14 cellular contexts compared by ENCODE assay signal in genomic region chr17:80752369-80752705, GRCh38.
DNase-seq lines count a peak whose midpoint lies in the region; ATAC-seq, FAIRE-seq and TF ChIP-seq lines count a peak whose summit lies in the region.
"Had no signal": no experiment of that assay in that cellular context is flagged by ENCODE, and none has a peak within 500 bp of the region (broad histone marks: within the 10 kb centered on the region; RNA-seq: fewer than 3 reads in every experiment).

No MANE protein-coding gene starts in this region.

- no peak overlapping the region for H3K4me2 ChIP-seq in mesendoderm (ENCODE audit: low read length)
- H3K4me2 ChIP-seq: KMS-11 had no signal

- no peak overlapping the region for H3K56ac ChIP-seq in mesendoderm (ENCODE audit: low read length)

- H2BK120ac ChIP-seq in mesendoderm (ENCODE audit: low read depth, low read length), result no peak overlapping the region

- H3K4me3 ChIP-seq in fibroblast of villous mesenchyme (ENCODE audit: low read depth, low read length) (no peak overlapping the region), gastrocnemius medialis (peak overlapping the region in 2 of 4 donors; percentile 14 to 34), pancreas (no peak overlapping the region), mesendoderm (ENCODE audit: low read length) (no peak overlapping the region)
- H3K4me3 ChIP-seq: thyroid gland had no signal

- H2BK15ac ChIP-seq in mesendoderm (replicated peaks; ENCODE audit: low read depth), result no peak overlapping the region

- no peak for TF ChIP-seq POLR2A in gastrocnemius medialis (IDR thresholded peaks at IDR 0.05)

- H3K4me1 ChIP-seq in gastrocnemius medialis (peaks cover 24 to 25% of the 10 kb centered on the region in 2 donors), pancreas (no peaks in the 10 kb centered on the region), mesendoderm (ENCODE audit: control insufficient read depth, low read depth, low read length) (no peaks in the 10 kb centered on the region)
- H3K4me1 ChIP-seq: Caco-2, thyroid gland had no signal

- WGBS in pancreas, 2 donors, result 92 to 93% methylated on average over 5 of the region's 5 CpGs
- no CpG with 5 or more reads among the region's 5 CpGs for WGBS in mesendoderm (ENCODE audit: extremely low coverage, insufficient coverage, low lambda C conversion rate)

- no peak overlapping the region for H3K4ac ChIP-seq in mesendoderm (ENCODE audit: low read depth, low read length)

- POLR2A ChIA-PET in T-cell (lab: Charles Lee), result no interaction called here

- no peak overlapping the region for H3K9ac ChIP-seq in mesendoderm (ENCODE audit: low read length)
- H3K9ac ChIP-seq: KMS-11 had no signal

- no peak overlapping the region for H4K8ac ChIP-seq in mesendoderm (ENCODE audit: low read depth, low read length)

- H3K4me3 Mint-ChIP-seq in T-helper 1 cell treated with Interleukin-12 subunit alpha and Interleukin-12 subunit beta and Interleukin-4 antibody, amounts not matched to agents 30 μg/mL and 1 μg/mL, for 36 hours, result peak overlapping the region; percentile 55
- H3K4me3 Mint-ChIP-seq in T-cell, result peak overlapping the region in 1 of 3 donors; percentile 69
- H3K4me3 Mint-ChIP-seq: natural killer cell had no signal

- CTCF ChIA-PET in T-cell (lab: Charles Lee), result no interaction called here

- H3K36me3 Mint-ChIP-seq in T-helper 1 cell treated with Interleukin-12 subunit alpha and Interleukin-12 subunit beta and Interleukin-4 antibody, amounts not matched to agents 30 μg/mL and 1 μg/mL, for 36 hours (ENCODE audit: low read depth), result peaks cover 36% of the 10 kb centered on the region
- peaks cover 37% of the 10 kb centered on the region for H3K36me3 Mint-ChIP-seq in T-cell
- H3K36me3 Mint-ChIP-seq: natural killer cell had no signal

- H3K4me1 Mint-ChIP-seq in T-helper 1 cell treated with Interleukin-12 subunit alpha and Interleukin-12 subunit beta and Interleukin-4 antibody, amounts not matched to agents 30 μg/mL and 1 μg/mL, for 36 hours (ENCODE audit: low read depth), result peaks cover 49% of the 10 kb centered on the region
- peaks cover 39 to 44% (median 41%) of the 10 kb centered on the region in 3 donors for H3K4me1 Mint-ChIP-seq in T-cell

- intact Hi-C loops in gastrocnemius medialis (cut with DNase I; ENCODE audit: low total_unique reads), result no loop called here
- intact Hi-C loops in pancreas (cut with DNase I), result no loop called here

- H3K27ac ChIP-seq in gastrocnemius medialis (peak overlapping the region; percentile 93 to 96 (median 96)), pancreas (no peak overlapping the region), mesendoderm (ENCODE audit: low read depth, low read length) (no peak overlapping the region)
- H3K27ac ChIP-seq: 22Rv1, KMS-11, thyroid gland had no signal

- H3K27me3 ChIP-seq in gastrocnemius medialis (no peaks in the 10 kb centered on the region), pancreas (no peaks in the 10 kb centered on the region), mesendoderm (ENCODE audit: insufficient read depth, low read length, poor library complexity) (no peaks in the 10 kb centered on the region)
- H3K27me3 ChIP-seq: thyroid gland had no signal

- no peaks in the 10 kb centered on the region for H3K79me2 ChIP-seq in mesendoderm (ENCODE audit: control insufficient read depth, insufficient read depth, low read length)

- in situ Hi-C loops in gastrocnemius medialis (cut with MboI; ENCODE audit: low sequenced_read_pairs in 4 of 4), result no loop called here

- no peak for ATAC-seq in T-cell (replicated peaks in 1 of 4)
- no peak for ATAC-seq in gastrocnemius medialis
- ATAC-seq in GM21381 (IDR thresholded peaks at IDR 0.05; ENCODE audit: unreplicated experiment), result no peak
- no peak for ATAC-seq in pancreas
- ATAC-seq: natural killer cell had no signal

- H4K5ac ChIP-seq in mesendoderm (ENCODE audit: low read length), result no peak overlapping the region

- H3K9me3 Mint-ChIP-seq in T-helper 1 cell treated with Interleukin-12 subunit alpha and Interleukin-12 subunit beta and Interleukin-4 antibody, amounts not matched to agents 30 μg/mL and 1 μg/mL, for 36 hours, result no peaks in the 10 kb centered on the region
- H3K9me3 Mint-ChIP-seq in T-cell, result no peaks in the 10 kb centered on the region
- H3K9me3 Mint-ChIP-seq: natural killer cell had no signal

- FAIRE-seq in pancreas (lab: Jason Lieb, UNC), result no peak

- H2BK5ac ChIP-seq in mesendoderm (ENCODE audit: low read length), result no peak overlapping the region

- H3K23ac ChIP-seq in mesendoderm (ENCODE audit: low read length), result no peak overlapping the region

- DNase-seq in T-helper 1 cell, result no peak
- no peak for DNase-seq in T-cell
- DNase-seq in fibroblast of villous mesenchyme (ENCODE audit: low read depth), result peak; percentile 64
- DNase-seq in gastrocnemius medialis, result no peak
- no peak for DNase-seq in pancreas
- DNase-seq in mesendoderm, result no peak
- DNase-seq: Caco-2, natural killer cell, NCI-H1694 treated with DMSO at 0.1 percent for 48 hours, thyroid gland had no signal

- H3K36me3 ChIP-seq in gastrocnemius medialis, result peaks cover 0 to 13% of the 10 kb centered on the region in 2 donors
- H3K36me3 ChIP-seq in pancreas, result peaks cover 0 to 5% (median 0%) of the 10 kb centered on the region in 3 donors
- H3K36me3 ChIP-seq in mesendoderm (ENCODE audit: control insufficient read depth, insufficient read depth, low read length), result no peaks in the 10 kb centered on the region

- H3K18ac ChIP-seq in mesendoderm (ENCODE audit: low read length), result no peak overlapping the region

- H3K27me3 Mint-ChIP-seq in T-helper 1 cell treated with Interleukin-12 subunit alpha and Interleukin-12 subunit beta and Interleukin-4 antibody, amounts not matched to agents 30 μg/mL and 1 μg/mL, for 36 hours (ENCODE audit: low read depth), result no peaks in the 10 kb centered on the region
- no peaks in the 10 kb centered on the region for H3K27me3 Mint-ChIP-seq in T-cell

- H3K9me3 ChIP-seq in gastrocnemius medialis, result no peaks in the 10 kb centered on the region
- no peaks in the 10 kb centered on the region for H3K9me3 ChIP-seq in pancreas
- H3K9me3 ChIP-seq: Caco-2, thyroid gland had no signal

- H3K27ac Mint-ChIP-seq in T-helper 1 cell treated with Interleukin-12 subunit alpha and Interleukin-12 subunit beta and Interleukin-4 antibody, amounts not matched to agents 30 μg/mL and 1 μg/mL, for 36 hours, result peak overlapping the region; percentile 84
- H3K27ac Mint-ChIP-seq in T-cell, result peak overlapping the region; percentile 90 to 91
- H3K27ac Mint-ChIP-seq: natural killer cell had no signal

- H3K79me1 ChIP-seq in mesendoderm (ENCODE audit: low read length), result no peaks in the 10 kb centered on the region

- TF ChIP-seq CTCF in fibroblast of villous mesenchyme (IDR thresholded peaks at IDR 0.05; ENCODE audit: insufficient read depth, low read depth, low read length) (no peak), gastrocnemius medialis (IDR thresholded peaks at IDR 0.05 in 4 of 5, conservative IDR thresholded peaks at IDR 0.05 in 1 of 5) (no peak), pancreas (IDR thresholded peaks at IDR 0.05) (no peak)

- no peak overlapping the region for H2AK5ac ChIP-seq in mesendoderm (ENCODE audit: low read length)

Comparison
In these comparisons a context has a peak if more than half of its experiments do, and no peak if none do; other contexts are left out.
1. H3K27ac ChIP-seq: peak in gastrocnemius medialis (4 of 4); none in pancreas (0 of 4) and mesendoderm (single experiment).